ENCODE assay signal across 9 cellular contexts in genomic region chr1:165738794-165739193, GRCh38. TPM values are rescaled to one million over a fixed set of nuclear protein-coding genes. Genes with fewer than 3 reads are reported as not detected.
DNase-seq lines count a peak whose midpoint lies in the region; ATAC-seq lines count a peak whose summit lies in the region.
"Had no signal": no experiment of that assay in that cellular context is flagged by ENCODE, and none has a peak within 500 bp of the region (broad histone marks: within the 10 kb centered on the region; RNA-seq: fewer than 3 reads in every experiment).

No MANE protein-coding gene starts in this region.

- peaks cover 4% of the 10 kb centered on the region for H4K20me1 ChIP-seq in BLaER1

- peaks cover 20% of the 10 kb centered on the region for H3K4me1 ChIP-seq in BLaER1
- H3K4me1 ChIP-seq in aorta (ENCODE audit: control insufficient read depth in 1 of 2, insufficient read depth in 2 of 2, low read length in 2 of 2) = no peaks in the 10 kb centered on the region
- H3K4me1 ChIP-seq: left lung had no signal

- DNase-seq in activated naive CD4-positive, alpha-beta T cell treated with Interleukin-2 at 50 U/mL for 16 hours = no peak
- DNase-seq in RPMI8226 = no peak
- no peak for DNase-seq in NCI-H187 treated with DMSO at 0.1 percent for 48 hours (lab: John Stamatoyannopoulos, UW)
- DNase-seq in aorta = no peak
- DNase-seq: left lung had no signal

- 97 to 100% methylated on average over 1 of the region's 1 CpG for WGBS in aorta, 2 donors

- intact Hi-C loops in aorta (cut with DNase I) = no loop called here

- H3K27me3 ChIP-seq in BLaER1 = no peaks in the 10 kb centered on the region
- H3K27me3 ChIP-seq in aorta (ENCODE audit: control insufficient read depth in 1 of 2, insufficient read depth in 2 of 2, low read length in 1 of 2) = no peaks in the 10 kb centered on the region
- H3K27me3 ChIP-seq: left lung had no signal

- peak; percentile 90 for ATAC-seq in GM19025 (IDR thresholded peaks at IDR 0.05; ENCODE audit: low read depth, unreplicated experiment)
- ATAC-seq in HG02759 (IDR thresholded peaks at IDR 0.05; ENCODE audit: unreplicated experiment) = peak; percentile 94
- peak; percentile 89 for ATAC-seq in HG03558 (IDR thresholded peaks at IDR 0.05; ENCODE audit: extremely low read depth, unreplicated experiment)
- no peak for ATAC-seq in aorta (ENCODE audit: low FRiP score)
- ATAC-seq: left lung had no signal

- no peak overlapping the region for H3K9ac ChIP-seq in BLaER1

- H3K9me3 ChIP-seq in BLaER1 (no peaks in the 10 kb centered on the region), aorta (ENCODE audit: control insufficient read depth, low read length) (no peaks in the 10 kb centered on the region)
- H3K9me3 ChIP-seq: left lung had no signal

- H3K36me3 ChIP-seq in BLaER1 (peaks cover 70% of the 10 kb centered on the region), aorta (ENCODE audit: control insufficient read depth in 1 of 2, insufficient read depth in 2 of 2, low read length in 1 of 2) (peaks cover 4 to 8% of the 10 kb centered on the region in 2 donors)

- peak overlapping the region; percentile 48 for H3K4me2 ChIP-seq in BLaER1

- H3K4me3 ChIP-seq in BLaER1 (no peak overlapping the region), aorta (ENCODE audit: low read length in 2 of 2) (no peak overlapping the region)
- H3K4me3 ChIP-seq: left lung had no signal

- H3K27ac ChIP-seq in BLaER1 (no peak overlapping the region), aorta (ENCODE audit: low read depth in 1 of 2, low read length in 2 of 2) (no peak overlapping the region)
- H3K27ac ChIP-seq: left lung had no signal

RNA-seq across cellular contexts. Expression of gene TMCO1, which starts 29.9 kb away (rescaled TPM):
- 10 to 100 TPM; 56.8 to 61.8 TPM for total RNA-seq in aorta
- 10 to 100 TPM; 60.0 to 65.7 TPM for polyA plus RNA-seq in aorta

RNA-seq across cellular contexts. Expression of gene ALDH9A1, which starts 40.4 kb away (rescaled TPM):
- 10 to 100 TPM; 36.5 to 54.3 TPM for total RNA-seq in aorta
- polyA plus RNA-seq in aorta = 10 to 100 TPM; 27.4 to 28.5 TPM
